Comparison of ENCODE assay signal across 8 cellular contexts in genomic region chr11:59144096-59144495, GRCh38. TPM values are rescaled to one million over a fixed set of nuclear protein-coding genes. Genes with fewer than 3 reads are reported as not detected.
A peak's percentile ranks its signal among the peaks of the same experiment; 100 is the strongest.
DNase-seq lines count a peak whose midpoint lies in the region; ATAC-seq, FAIRE-seq and TF ChIP-seq lines count a peak whose summit lies in the region.

No MANE protein-coding gene starts in this region.

- dilution Hi-C loops in IMR-90 (cut with HindIII; ENCODE audit: low sequenced_read_pairs, unreplicated experiment) = no loop called here

- H2BK120ac ChIP-seq in IMR-90 (ENCODE audit: low read depth, low read length) = peak overlapping the region; percentile 70

- peak overlapping the region; percentile 79 for H2AFZ ChIP-seq in IMR-90 (replicated peaks; ENCODE audit: low read length, poor library complexity)

- whole genome bisulfite sequencing in IMR-90 (ENCODE audit: extremely low coverage in 2 of 2, insufficient read length in 1 of 2), 2 experiments = no CpG with 5 or more reads among the region's 1 CpG

- peaks cover 28% of the 10 kb centered on the region for H3K27me3 Mint-ChIP-seq in brain

- H2AK9ac ChIP-seq in IMR-90 (replicated peaks; ENCODE audit: low read depth, low read length, poor library complexity) = no peak overlapping the region

- peak overlapping the region; percentile 68; the same call in 1 of the 2 replicates for H3K27ac ChIP-seq in IMR-90 (ENCODE audit: insufficient read depth, low read length)
- H3K27ac ChIP-seq in mucosa of rectum (ENCODE audit: low read depth in 2 of 2, low read length in 2 of 2) = peak overlapping the region; percentile 96 to 99

- no peaks in the 10 kb centered on the region for H3K27me3 ChIP-seq in IMR-90 (ENCODE audit: control insufficient read depth, insufficient read depth, low read length)
- H3K27me3 ChIP-seq in mucosa of rectum (ENCODE audit: control insufficient read depth in 2 of 2, insufficient read depth in 2 of 2, low read length in 2 of 2) = no peaks in the 10 kb centered on the region

- no peak for FAIRE-seq in D721Med (lab: Jason Lieb, UNC)

- peak overlapping the region; percentile 71 for H3K14ac ChIP-seq in IMR-90 (replicated peaks; ENCODE audit: low read depth, low read length)

- H4K8ac ChIP-seq in IMR-90 (ENCODE audit: low read depth in 2 of 2, low read length in 2 of 2) = peak overlapping the region; percentile 58 to 89

- H3K56ac ChIP-seq in IMR-90 (ENCODE audit: extremely low read depth, insufficient read depth, low read length) = peak overlapping the region; percentile 77; the same call in 1 of the 2 replicates

- no peaks in the 10 kb centered on the region for H4K20me1 ChIP-seq in IMR-90 (ENCODE audit: insufficient read depth, low read length)

- peak overlapping the region; percentile 93; the same call in 1 of the 3 replicates for H2BK15ac ChIP-seq in IMR-90 (ENCODE audit: low read depth, low read length)

- H3K4ac ChIP-seq in IMR-90 (ENCODE audit: low read depth, low read length) = peak overlapping the region; percentile 62

- peak overlapping the region in 4 of 5 experiments; percentile 44 to 94 (median 78) for H3K27ac Mint-ChIP-seq in brain

- no peak for TF ChIP-seq POLR2A in IMR-90 (IDR thresholded peaks at IDR 0.05; ENCODE audit: low read depth, low read length)

- H3K9me3 ChIP-seq in IMR-90 (ENCODE audit: control insufficient read depth, insufficient read depth, low read length) (no peaks in the 10 kb centered on the region), mucosa of rectum (ENCODE audit: control insufficient read depth in 2 of 2, low read length in 2 of 2) (no peaks in the 10 kb centered on the region)

- CTCF ChIA-PET in IMR-90 (lab: Yijun Ruan, JAX) = interaction anchor here (1.1 to 2.3 kb wide), 3 partner anchors 8 to 238 kb away, joined by 3 to 14 read pairs (median 11); no protein-coding TSS in a partner anchor

- POLR2A ChIA-PET in IMR-90 (lab: Charles Lee; ENCODE audit: unreplicated experiment) = interaction anchor here (0.6 kb wide), 1 partner anchor 1825 kb away, joined by 12 read pairs; no protein-coding TSS in a partner anchor

- H3K79me1 ChIP-seq in IMR-90 (ENCODE audit: low read depth in 1 of 2, low read length in 2 of 2) = peaks cover 9 to 23% of the 10 kb centered on the region in 2 experiments

- peak overlapping the region; percentile 48 for H3K4me3 ChIP-seq in IMR-90 (ENCODE audit: insufficient read depth, low read depth, low read length)
- peak overlapping the region; percentile 93 to 96 for H3K4me3 ChIP-seq in mucosa of rectum (ENCODE audit: low read length in 2 of 2)

- no TSS peak for BruUV-seq in IMR-90 (replicated peaks; lab: Mats Ljungman, UMichigan)

- H3K9me3 Mint-ChIP-seq in brain = no peaks in the 10 kb centered on the region

- H2AK5ac ChIP-seq in IMR-90 (ENCODE audit: low read depth, low read length) = peak overlapping the region; percentile 66; the same call in 1 of the 2 replicates

- peak overlapping the region; percentile 82 to 94 (median 93) for H3K4me3 Mint-ChIP-seq in brain

- no peaks in the 10 kb centered on the region for H3K36me3 ChIP-seq in IMR-90 (ENCODE audit: control insufficient read depth, insufficient read depth, low read length)
- peaks cover 0 to 6% of the 10 kb centered on the region in 2 donors for H3K36me3 ChIP-seq in mucosa of rectum (ENCODE audit: control insufficient read depth in 2 of 2, insufficient read depth in 2 of 2, low read length in 2 of 2)

- no peak for TF ChIP-seq RAD21 in IMR-90 (IDR thresholded peaks at IDR 0.05; ENCODE audit: low read length)

- peaks cover 6% of the 10 kb centered on the region for H3K4me1 ChIP-seq in IMR-90 (ENCODE audit: control insufficient read depth, insufficient read depth, low read length)
- peaks cover 20 to 26% of the 10 kb centered on the region in 2 donors for H3K4me1 ChIP-seq in mucosa of rectum (ENCODE audit: control insufficient read depth in 2 of 2, insufficient read depth in 2 of 2, low read length in 2 of 2)

- ATAC-seq in IMR-90 (ENCODE audit: low read depth) (no peak), GM18511 (IDR thresholded peaks at IDR 0.05; ENCODE audit: unreplicated experiment) (no peak)

- peak overlapping the region; percentile 41 for H2BK20ac ChIP-seq in IMR-90 (ENCODE audit: low read depth, low read length)

- peak; percentile 10 for DNase-seq in ACHN
- DNase-seq in IMR-90 = peak; percentile 0
- DNase-seq in stimulated activated CD4-positive, alpha-beta T cell treated with anti-CD3 and anti-CD28 coated beads, Interleukin-12 subunit alpha, Interleukin-12 subunit beta, amount 100 ng/mL, for 4 hours = no peak
- no peak for DNase-seq in NCI-H2081 treated with DMSO at 0.1 percent for 48 hours (lab: John Stamatoyannopoulos, UW)
- no peak for DNase-seq in D721Med (ENCODE audit: insufficient read length, low spot score)

- peaks cover 42% of the 10 kb centered on the region for H3K4me1 Mint-ChIP-seq in brain

- no peak overlapping the region; the same call in 1 of the 2 replicates for H3K18ac ChIP-seq in IMR-90 (ENCODE audit: low read depth, low read length)

- H3K9ac ChIP-seq in IMR-90 (ENCODE audit: low read depth, low read length) (peak overlapping the region; percentile 52; the same call in 1 of the 2 replicates), mucosa of rectum (ENCODE audit: low read depth in 1 of 2, low read length in 2 of 2) (peak overlapping the region; percentile 89 to 90)

- H3K23ac ChIP-seq in IMR-90 (ENCODE audit: low read depth, low read length) = peak overlapping the region; percentile 25

- in situ Hi-C loops in ACHN (cut with HindIII; ENCODE audit: low pct_ligation_motif_present, low pct_unique_long_range_greater_than_20kb, low sequenced_read_pairs) = no loop called here
- in situ Hi-C loops in IMR-90 (cut with MboI; ENCODE audit: low sequenced_read_pairs) = no loop called here

- H3K9me1 ChIP-seq in IMR-90 (ENCODE audit: insufficient read depth, low read length) = peaks cover 4% of the 10 kb centered on the region; the same call in 1 of the 2 replicates

- no peak for TF ChIP-seq CTCF in IMR-90 (conservative IDR thresholded peaks at IDR 0.05; ENCODE audit: low read depth, low read length)
- no peak for TF ChIP-seq CTCF in brain (conservative IDR thresholded peaks at IDR 0.05)
- TF ChIP-seq CTCF in D721Med (IDR thresholded peaks at IDR 0.05; ENCODE audit: insufficient read depth, missing control alignments) = no peak

- no peaks in the 10 kb centered on the region for H3K36me3 Mint-ChIP-seq in brain

- H4K91ac ChIP-seq in IMR-90 (ENCODE audit: insufficient read depth, low read depth, low read length) = peak overlapping the region; percentile 30; the same call in 1 of the 2 replicates

- intact Hi-C loops in IMR-90 (cut with micrococcal nuclease) = loop anchor here (5.0 kb wide), 1 partner anchor 567 kb away; the partner anchor contains the start of genes LPXN and ZFP91

- H4K5ac ChIP-seq in IMR-90 (ENCODE audit: low read depth, low read length) = peak overlapping the region; percentile 62; the same call in 1 of the 2 replicates

- H2BK5ac ChIP-seq in IMR-90 (ENCODE audit: low read depth, low read length, poor library complexity, severe bottlenecking) = peak overlapping the region; percentile 79

- H3K4me2 ChIP-seq in IMR-90 (ENCODE audit: low read depth, low read length) = peak overlapping the region; percentile 79

TF ChIP-seq in IMR-90, 13 proteins besides CTCF, POLR2A, EP300 and RAD21 (continues in another document):
- TF ChIP-seq CHD1 (IDR thresholded peaks at IDR 0.05; ENCODE audit: low read depth, low read length) = no peak
- TF ChIP-seq RCOR1 (IDR thresholded peaks at IDR 0.05; ENCODE audit: insufficient replicate concordance, low read length) = no peak
- no peak for TF ChIP-seq RFX5 (IDR thresholded peaks at IDR 0.05; ENCODE audit: low read depth, low read length)
- no peak for TF ChIP-seq BHLHE40 (IDR thresholded peaks at IDR 0.05; ENCODE audit: low read depth, low read length)
- no peak for TF ChIP-seq FOS (IDR thresholded peaks at IDR 0.05; ENCODE audit: low read depth, low read length)
- TF ChIP-seq MAZ (IDR thresholded peaks at IDR 0.05; ENCODE audit: borderline replicate concordance, low read depth, low read length) = no peak
- TF ChIP-seq, protein P1, sequence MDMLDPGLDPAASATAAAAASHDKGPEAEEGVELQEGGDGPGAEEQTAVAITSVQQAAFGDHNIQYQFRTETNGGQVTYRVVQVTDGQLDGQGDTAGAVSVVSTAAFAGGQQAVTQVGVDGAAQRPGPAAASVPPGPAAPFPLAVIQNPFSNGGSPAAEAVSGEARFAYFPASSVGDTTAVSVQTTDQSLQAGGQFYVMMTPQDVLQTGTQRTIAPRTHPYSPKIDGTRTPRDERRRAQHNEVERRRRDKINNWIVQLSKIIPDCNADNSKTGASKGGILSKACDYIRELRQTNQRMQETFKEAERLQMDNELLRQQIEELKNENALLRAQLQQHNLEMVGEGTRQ (IDR thresholded peaks at IDR 0.05; ENCODE audit: low read depth, low read length) = no peak
- no peak for TF ChIP-seq MXI1 (IDR thresholded peaks at IDR 0.05; ENCODE audit: borderline replicate concordance, low read depth, low read length)
- TF ChIP-seq CEBPB (IDR thresholded peaks at IDR 0.05; ENCODE audit: low read depth, low read length) = no peak
- no peak for TF ChIP-seq SMC3 (IDR thresholded peaks at IDR 0.05; ENCODE audit: low read depth, low read length)
- TF ChIP-seq MAFK (IDR thresholded peaks at IDR 0.05; ENCODE audit: low read depth, low read length) = no peak

RNA-seq across cellular contexts. Expression of gene FAM111A, which starts 1.4 kb away (rescaled TPM):
- total RNA-seq in IMR-90 (2012; rRNA removed) = 36.4 and 46.1 TPM in 2 replicates
- polyA plus RNA-seq in IMR-90 (2012; rRNA removed) = 14.4 and 19.9 TPM in 2 replicates
- 2.2 and 3.0 TPM in 2 replicates for polyA plus RNA-seq in IMR-90 (2012; cell fraction: cytosol; rRNA removed)
- polyA plus RNA-seq in IMR-90 (2012; cell fraction: nucleus; rRNA removed; ENCODE audit: low replicate concordance) = 14.9 and 66.0 TPM in 2 replicates
- 5.5 TPM for polyA plus RNA-seq in brain (ENCODE audit: insufficient read depth, low read depth, low replicate concordance)

RNA-seq across cellular contexts. Expression of gene DTX4, which starts 27.8 kb away (rescaled TPM):
- total RNA-seq in IMR-90 (2012; rRNA removed) = 2.5 and 2.7 TPM in 2 replicates
- polyA plus RNA-seq in IMR-90 (2012; rRNA removed) = 3.0 and 3.1 TPM in 2 replicates
- polyA plus RNA-seq in IMR-90 (2012; cell fraction: cytosol; rRNA removed) = 1.1 and 1.5 TPM in 2 replicates
- polyA plus RNA-seq in IMR-90 (2012; cell fraction: nucleus; rRNA removed; ENCODE audit: low replicate concordance) = 3.8 and 4.2 TPM in 2 replicates
- 5.2 TPM for polyA plus RNA-seq in brain (ENCODE audit: insufficient read depth, low read depth, low replicate concordance)

RNA-seq across cellular contexts. Expression of gene FAM111B, which starts 37.1 kb away (rescaled TPM):
- total RNA-seq in IMR-90 (2012; rRNA removed) = 9.3 and 13.9 TPM in 2 replicates
- polyA plus RNA-seq in IMR-90 (2012; rRNA removed) (2.9 and 3.2 TPM in 2 replicates), brain (ENCODE audit: insufficient read depth, low read depth, low replicate concordance) (4.8 TPM)
- 0.18 and 0.50 TPM in 2 replicates for polyA plus RNA-seq in IMR-90 (2012; cell fraction: cytosol; rRNA removed)
- 0.15 and 0.73 TPM in 2 replicates for polyA plus RNA-seq in IMR-90 (2012; cell fraction: nucleus; rRNA removed; ENCODE audit: low replicate concordance)

RNA-seq across cellular contexts. Expression of gene GLYATL1B, which starts 58.0 kb away (rescaled TPM):
- not detected in 2 replicates for total RNA-seq in IMR-90 (2012; rRNA removed)
- polyA plus RNA-seq in IMR-90 (2012; rRNA removed) = not detected in 2 replicates
- polyA plus RNA-seq in IMR-90 (2012; cell fraction: cytosol; rRNA removed) = not detected in 2 replicates
- polyA plus RNA-seq in IMR-90 (2012; cell fraction: nucleus; rRNA removed; ENCODE audit: low replicate concordance) = not detected in 2 replicates
- not detected for polyA plus RNA-seq in brain (ENCODE audit: insufficient read depth, low read depth, low replicate concordance)

Comparison
In these comparisons a context has a peak if more than half of its experiments do, and no peak if none do; other contexts are left out.
1. DNase-seq: peak in ACHN (single experiment) and IMR-90 (single experiment); none in stimulated activated CD4-positive, alpha-beta T cell treated with anti-CD3 and anti-CD28 coated beads, Interleukin-12 subunit alpha, Interleukin-12 subunit beta, amount 100 ng/mL, for 4 hours (single experiment), NCI-H2081 treated with DMSO at 0.1 percent for 48 hours (single experiment) and D721Med (single experiment).